Comparison of ENCODE assay signal across 14 cellular contexts in genomic region chr4:100348472-100348871, GRCh38.
DNase-seq lines count a peak whose midpoint lies in the region; ATAC-seq, FAIRE-seq and TF ChIP-seq lines count a peak whose summit lies in the region.
"Had no signal": no experiment of that assay in that cellular context is flagged by ENCODE, and none has a peak within 500 bp of the region (broad histone marks: within the 10 kb centered on the region; RNA-seq: fewer than 3 reads in every experiment).

No MANE protein-coding gene starts in this region.

- ATAC-seq in A549 = peak; percentile 94 to 97

- TF ChIP-seq CTCF in A549 (IDR thresholded peaks at IDR 0.05) = no peak
- TF ChIP-seq CTCF in GM10248 (IDR thresholded peaks at IDR 0.05; ENCODE audit: control extremely low read depth, extremely low read depth, low read depth, missing control alignments) = no peak
- TF ChIP-seq CTCF in endothelial cell (IDR thresholded peaks at IDR 0.05; ENCODE audit: unreplicated experiment) = no peak

- H3K27ac Mint-ChIP-seq in endothelial cell (ENCODE audit: unreplicated experiment) = no peak overlapping the region
- H3K27ac Mint-ChIP-seq: activated CD4-positive, alpha-beta memory T cell treated with anti-CD3 and anti-CD28 coated beads for 36 hours; activated naive CD4-positive, alpha-beta T cell treated with anti-CD3 and anti-CD28 coated beads for 36 hours had no signal

- H3K9me3 ChIP-seq in A549 = no peaks in the 10 kb centered on the region
- H3K9me3 ChIP-seq: tibial artery had no signal

- H3K36me3 Mint-ChIP-seq in endothelial cell (ENCODE audit: low read depth, unreplicated experiment) = no peaks in the 10 kb centered on the region
- H3K36me3 Mint-ChIP-seq: activated CD4-positive, alpha-beta memory T cell treated with anti-CD3 and anti-CD28 coated beads for 36 hours; mesothelial cell of epicardium had no signal

- FAIRE-seq in A549 (lab: Jason Lieb, UNC) = peak; percentile 36

- no peak for TF ChIP-seq RAD21 in A549 (conservative IDR thresholded peaks at IDR 0.05 in 1 of 2, IDR thresholded peaks at IDR 0.05 in 1 of 2)

- TF ChIP-seq POLR2A in A549 (IDR thresholded peaks at IDR 0.05; ENCODE audit: low read length) = no peak

- no peaks in the 10 kb centered on the region for H3K9me3 Mint-ChIP-seq in endothelial cell (ENCODE audit: unreplicated experiment)

- peak overlapping the region; percentile 58 for H3K4me2 ChIP-seq in A549

- peak; percentile 1 to 84 for DNase-seq in A549 (ENCODE audit: low read depth in 1 of 2, low spot score in 1 of 2)
- peak; percentile 9 for DNase-seq in HK-2 (ENCODE audit: unreplicated experiment)
- DNase-seq in SW 1271 (lab: John Stamatoyannopoulos, UW) = peak; percentile 64 to 80
- DNase-seq in fibroblast of gingiva (ENCODE audit: low read depth) = peak; percentile 14
- no peak for DNase-seq in KG1 (lab: John Stamatoyannopoulos, UW)
- DNase-seq in GM10248 (ENCODE audit: extremely low spot score) = no peak
- no peak for DNase-seq in endothelial cell (ENCODE audit: low spot score)
- no peak for DNase-seq in NCI-H345 (lab: John Stamatoyannopoulos, UW)
- DNase-seq: activated CD4-positive, alpha-beta memory T cell treated with anti-CD3 and anti-CD28 coated beads for 36 hours; activated naive CD4-positive, alpha-beta T cell treated with anti-CD3 and anti-CD28 coated beads for 36 hours; dorsolateral prefrontal cortex; SIG-M5; tibial artery had no signal

- no peaks in the 10 kb centered on the region for H3K27me3 Mint-ChIP-seq in endothelial cell (ENCODE audit: unreplicated experiment)

- WGBS in A549 (ENCODE audit: missing lambda C conversion rate) = 22% methylated on average over 3 of the region's 3 CpGs

- CTCF ChIA-PET in A549 (lab: Yijun Ruan, JAX) = no interaction called here
- CTCF ChIA-PET in GM10248 (lab: Yijun Ruan, JAX) = no interaction called here

- H3K4me1 Mint-ChIP-seq in endothelial cell (ENCODE audit: unreplicated experiment) = no peaks in the 10 kb centered on the region

- peak overlapping the region; percentile 75 to 78 for H3K27ac ChIP-seq in A549
- H3K27ac ChIP-seq: dorsolateral prefrontal cortex, tibial artery had no signal

- POLR2A ChIA-PET in A549 (lab: Yijun Ruan, JAX) (no interaction called here), GM10248 (lab: Yijun Ruan, JAX) (no interaction called here)

- TF ChIP-seq EP300 in A549 (IDR thresholded peaks at IDR 0.05) = no peak

- H3K4me1 ChIP-seq in A549 = peaks cover 16% of the 10 kb centered on the region
- H3K4me1 ChIP-seq: tibial artery had no signal

- no peak overlapping the region for H3K4me3 Mint-ChIP-seq in endothelial cell (ENCODE audit: unreplicated experiment)
- H3K4me3 Mint-ChIP-seq: activated CD4-positive, alpha-beta memory T cell treated with anti-CD3 and anti-CD28 coated beads for 36 hours; activated naive CD4-positive, alpha-beta T cell treated with anti-CD3 and anti-CD28 coated beads for 36 hours; mesothelial cell of epicardium had no signal

- H3K4me3 ChIP-seq in A549 = no peak overlapping the region
- H3K4me3 ChIP-seq: dorsolateral prefrontal cortex, tibial artery had no signal

TF ChIP-seq in A549, 52 proteins besides CTCF, POLR2A, EP300 and RAD21:
- TF ChIP-seq KDM5A (IDR thresholded peaks at IDR 0.05) (no peak), CHD2 (IDR thresholded peaks at IDR 0.05; ENCODE audit: low read length, partially characterized antibody) (no peak), MAFK (IDR thresholded peaks at IDR 0.05; ENCODE audit: partially characterized antibody) (no peak), RFX5 (IDR thresholded peaks at IDR 0.05) (no peak), REST (IDR thresholded peaks at IDR 0.05) (no peak), HOXA7 (CRISPR knock-in tag; IDR thresholded peaks at IDR 0.05) (no peak), ZSCAN20 (CRISPR knock-in tag; IDR thresholded peaks at IDR 0.05) (no peak), FOSB (CRISPR knock-in tag; IDR thresholded peaks at IDR 0.05) (no peak), CBX8 (IDR thresholded peaks at IDR 0.05) (no peak), CEBPB (IDR thresholded peaks at IDR 0.05) (peak; percentile 23 to 32; a peak in 1 of 4 replicates), POLR2AphosphoS2 (conservative IDR thresholded peaks at IDR 0.05; ENCODE audit: low read length) (no peak), USF2 (IDR thresholded peaks at IDR 0.05) (no peak), FOSL2 (IDR thresholded peaks at IDR 0.05) (peak; percentile 51), FOSL2 (CRISPR knock-in tag; IDR thresholded peaks at IDR 0.05) (peak; percentile 77)

Comparison
In these comparisons a context has a peak if more than half of its experiments do, and no peak if none do; other contexts are left out.
1. DNase-seq: peak in A549 (2 of 2), HK-2 (single experiment), SW 1271 (2 of 2) and fibroblast of gingiva (single experiment); none in KG1 (single experiment), GM10248 (single experiment), endothelial cell (single experiment) and NCI-H345 (single experiment).